Comparison of ENCODE assay signal across 23 cellular contexts in the genomic region with DNA sequence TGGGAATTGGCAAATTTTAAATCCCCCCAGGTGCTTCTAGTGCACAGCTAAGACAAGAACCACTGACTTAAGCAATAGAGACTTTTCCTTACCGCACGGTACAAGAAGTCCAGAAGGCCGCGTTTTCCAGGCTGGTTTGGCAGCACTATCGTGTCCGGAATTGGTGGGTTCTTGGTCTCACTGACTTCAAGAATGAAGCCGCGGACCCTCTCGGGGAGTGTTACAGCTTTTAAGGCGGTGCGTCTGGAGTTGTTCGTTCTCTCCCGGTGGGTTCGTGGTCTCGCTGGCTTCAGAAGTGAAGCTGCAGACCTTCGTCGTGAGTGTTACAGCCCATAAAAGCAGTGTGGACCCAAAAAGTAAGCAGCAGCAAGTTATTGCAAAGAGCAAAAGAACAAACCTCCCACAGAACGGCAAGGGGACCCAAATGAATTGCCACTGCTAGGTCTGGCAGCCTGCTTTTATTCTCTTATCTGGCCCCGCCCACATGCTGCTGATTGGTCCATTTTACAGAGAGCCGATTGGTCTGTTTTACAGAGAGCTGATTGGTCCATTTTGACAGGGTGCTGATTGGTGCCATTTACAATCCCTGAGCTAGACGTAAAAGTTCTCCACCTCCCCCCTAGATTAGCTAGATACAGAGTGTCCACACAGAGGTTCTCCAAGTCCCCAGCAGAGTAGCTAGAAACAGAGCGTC.
"Had no signal": no experiment of that assay in that cellular context is flagged by ENCODE, and none has a peak within 500 bp of the region (broad histone marks: within the 10 kb centered on the region; RNA-seq: fewer than 3 reads in every experiment).

No MANE protein-coding gene starts in this region.

- DNase-seq: cortex of kidney; dorsolateral prefrontal cortex; effector CD8-positive, alpha-beta T cell; gastrocnemius medialis; glutamatergic neuron; islet precursor cell; left lung; lower lobe of right lung; natural killer cell; occipital lobe; small intestine; stimulated activated CD4-positive, alpha-beta T cell treated with anti-CD3 and anti-CD28 coated beads, Interleukin-4, amount 100 ng/mL, for 1 hour; upper lobe of right lung had no signal

- H3K27me3 ChIP-seq: neural progenitor cell, right atrium auricular region, vagina had no signal

- H3K4me1 Mint-ChIP-seq: memory B cell; natural killer cell; stimulated activated memory B cell treated with anti-CD40 and anti-IgM and Interleukin-4, amounts not matched to agents 10 μg/mL and 1 μg/mL and 100 μg/mL, for 72 hours had no signal

- H3K4me3 ChIP-seq: dorsolateral prefrontal cortex, esophagus muscularis mucosa, gastrocnemius medialis, left lung, lower lobe of right lung, neural progenitor cell, right atrium auricular region, tibial nerve, upper lobe of right lung, vagina had no signal

- H3K27ac Mint-ChIP-seq: memory B cell; mesothelial cell of epicardium; natural killer cell; neural progenitor cell; stimulated activated memory B cell treated with anti-CD40 and anti-IgM and Interleukin-4, amounts not matched to agents 10 μg/mL and 1 μg/mL and 100 μg/mL, for 72 hours; stimulated activated naive CD8-positive, alpha-beta T cell treated with anti-CD3 and anti-CD28 coated beads, Interleukin-15, Interleukin-2, amounts not matched to agents 100 ng/mL and 50 ng/mL, for 24 hours had no signal

- H3K9ac ChIP-seq: neural progenitor cell had no signal

- H3K36me3 Mint-ChIP-seq: mesothelial cell of epicardium; natural killer cell; neural progenitor cell; stimulated activated memory B cell treated with anti-CD40 and anti-IgM and Interleukin-4, amounts not matched to agents 10 μg/mL and 1 μg/mL and 100 μg/mL, for 72 hours had no signal

- H3K4me3 Mint-ChIP-seq: memory B cell; mesothelial cell of epicardium; natural killer cell; neural progenitor cell; stimulated activated memory B cell treated with anti-CD40 and anti-IgM and Interleukin-4, amounts not matched to agents 10 μg/mL and 1 μg/mL and 100 μg/mL, for 72 hours; stimulated activated naive CD8-positive, alpha-beta T cell treated with anti-CD3 and anti-CD28 coated beads, Interleukin-15, Interleukin-2, amounts not matched to agents 100 ng/mL and 50 ng/mL, for 24 hours had no signal

- ATAC-seq: gastrocnemius medialis; left lung; lower lobe of right lung; natural killer cell; stimulated activated memory B cell treated with anti-CD40 and anti-IgM and Interleukin-4, amounts not matched to agents 10 μg/mL and 1 μg/mL and 100 μg/mL, for 72 hours; upper lobe of right lung had no signal

- H3K27ac ChIP-seq: dorsolateral prefrontal cortex, epithelial cell of prostate, esophagus muscularis mucosa, gastrocnemius medialis, left lung, lower lobe of right lung, neural progenitor cell, right atrium auricular region, tibial nerve, upper lobe of right lung, vagina had no signal

- H3K4me1 ChIP-seq: esophagus muscularis mucosa, gastrocnemius medialis, left lung, lower lobe of right lung, neural progenitor cell, right atrium auricular region, tibial nerve, upper lobe of right lung had no signal

- H3K36me3 ChIP-seq: esophagus muscularis mucosa, gastrocnemius medialis, left lung, lower lobe of right lung, neural progenitor cell, right atrium auricular region, tibial nerve, upper lobe of right lung, vagina had no signal

- H2AFZ ChIP-seq: neural progenitor cell had no signal

- H3K9me3 ChIP-seq: esophagus muscularis mucosa, gastrocnemius medialis, left lung, lower lobe of right lung, right atrium auricular region, upper lobe of right lung, vagina had no signal

- H3K4me2 ChIP-seq: neural progenitor cell had no signal

- H3K9me3 Mint-ChIP-seq: natural killer cell; stimulated activated naive CD8-positive, alpha-beta T cell treated with anti-CD3 and anti-CD28 coated beads, Interleukin-15, Interleukin-2, amounts not matched to agents 100 ng/mL and 50 ng/mL, for 24 hours had no signal
